25 cellular contexts compared by ENCODE assay signal in genomic region chrX:6004529-6004928, GRCh38.
"Had no signal": no experiment of that assay in that cellular context is flagged by ENCODE, and none has a peak within 500 bp of the region (broad histone marks: within the 10 kb centered on the region; RNA-seq: fewer than 3 reads in every experiment).

No MANE protein-coding gene starts in this region.

- H3K4me1 ChIP-seq: body of pancreas, breast epithelium had no signal

- H3K36me3 ChIP-seq: breast epithelium, MG63, WERI-Rb-1 had no signal

- ATAC-seq: activated CD8-positive, alpha-beta T cell treated with anti-CD3 and anti-CD28 coated beads for 36 hours; activated T-cell treated with anti-CD3 and anti-CD28 coated beads, Interleukin-2, amount 50 U/mL, for 72 hours; body of pancreas; Panc1 had no signal

- H3K9me3 ChIP-seq: body of pancreas, MG63 had no signal

- H3K27me3 ChIP-seq: body of pancreas, breast epithelium, MG63 had no signal

- H3K27ac ChIP-seq: body of pancreas, breast epithelium, WERI-Rb-1 had no signal

- H3K4me3 ChIP-seq: body of pancreas, breast epithelium, MG63 had no signal

- DNase-seq: activated CD4-positive, alpha-beta T cell treated with anti-CD3 and anti-CD28 coated beads, Interleukin-2, amount 10 ng/mL, durations not matched to agents 24 days and 14 days; activated CD4-positive, alpha-beta T cell treated with anti-CD3 and anti-CD28 coated beads, Interleukin-2, amount 50 U/mL, for 4 hours; activated CD8-positive, alpha-beta T cell treated with anti-CD3 and anti-CD28 coated beads for 36 hours; activated gamma-delta T cell; activated naive CD4-positive, alpha-beta T cell treated with Interleukin-2 at 50 U/mL for 16 hours; activated naive CD8-positive, alpha-beta T cell treated with anti-CD3 and anti-CD28 coated beads, Interleukin-2, amount 10 ng/mL, durations not matched to agents 7 days and 5 days; activated T-cell treated with anti-CD3 and anti-CD28 coated beads, Interleukin-2, amount 50 U/mL, for 1 hour; activated T-cell treated with anti-CD3 and anti-CD28 coated beads, Interleukin-2, amount 50 U/mL, for 72 hours; body of pancreas; caudate nucleus; cerebellar nuclear complex; Kasumi-1; MG63; MV-4-11; NCI-H1092; NCI-H1436 treated with DMSO at 0.1 percent for 48 hours; NCI-H1694 treated with DMSO at 0.1 percent for 48 hours; NCI-H2029; NCI-H345; NCI-H524 treated with DMSO at 0.1 percent for 48 hours; RPMI8226; T1000; WERI-Rb-1 had no signal
